Comparison of ENCODE assay signal across 23 cellular contexts in the genomic region with DNA sequence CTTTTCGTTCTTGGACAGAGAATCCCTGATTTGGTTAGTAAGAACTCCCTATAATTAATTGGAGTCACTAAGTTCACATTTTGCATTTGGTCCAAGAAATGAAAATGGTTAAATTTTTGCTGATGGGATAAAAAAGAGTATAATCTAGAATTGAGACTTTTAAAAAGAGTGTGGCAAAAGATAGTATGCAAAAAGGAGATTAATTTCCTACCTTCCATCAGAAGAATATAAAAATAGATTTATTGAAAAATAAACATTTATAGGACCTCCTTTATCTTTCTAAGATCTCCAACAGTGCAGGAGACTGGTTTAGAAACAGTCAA.
DNase-seq lines count a peak whose midpoint lies in the region; ATAC-seq, FAIRE-seq and TF ChIP-seq lines count a peak whose summit lies in the region.
"Had no signal": no experiment of that assay in that cellular context is flagged by ENCODE, and none has a peak within 500 bp of the region (broad histone marks: within the 10 kb centered on the region; RNA-seq: fewer than 3 reads in every experiment).

No MANE protein-coding gene starts in this region.

- H3K4me1 ChIP-seq in A549 = no peaks in the 10 kb centered on the region
- no peaks in the 10 kb centered on the region for H3K4me1 ChIP-seq in GM23338 (ENCODE audit: insufficient read depth)
- H3K4me1 ChIP-seq in H1 (replicated peaks in 1 of 4; ENCODE audit: control insufficient read depth in 3 of 4, insufficient read depth in 4 of 4, low read length in 3 of 4) = no peaks in the 10 kb centered on the region
- H3K4me1 ChIP-seq in trophoblast cell (ENCODE audit: control insufficient read depth in 1 of 2, insufficient read depth in 2 of 2, low read length in 2 of 2) = peaks cover 6 to 8% of the 10 kb centered on the region in 2 experiments
- no peaks in the 10 kb centered on the region for H3K4me1 ChIP-seq in sigmoid colon
- H3K4me1 ChIP-seq: BLaER1 treated with 17β-estradiol and CSF1 and Interleukin-3, amounts not matched to agents 10 nM and 100 nM; Caco-2 had no signal

- no peak for FAIRE-seq in A549 (lab: Jason Lieb, UNC)
- FAIRE-seq in H1 (lab: Jason Lieb, UNC) = no peak
- FAIRE-seq: A204.1, D721Med, G401.6, GM12878, GM19239 had no signal

- H2BK20ac ChIP-seq in H1 (ENCODE audit: low read length) = no peak overlapping the region

- POLR2A ChIA-PET in A549 (lab: Yijun Ruan, JAX) (no interaction called here), H1 (lab: Charles Lee; ENCODE audit: partially characterized antibody) (no interaction called here)

- CTCF ChIA-PET in A549 (lab: Yijun Ruan, JAX) = interaction anchor here (4.0 kb wide), 1 partner anchor 11 kb away, joined by 20 read pairs; no protein-coding TSS in a partner anchor
- CTCF ChIA-PET in H1 (lab: Charles Lee; ENCODE audit: partially characterized antibody) = interaction anchor here (1.0 to 4.6 kb wide), 2 partner anchors 8 to 12 kb away, joined by 3 to 24 read pairs; no protein-coding TSS in a partner anchor

- 50% methylated on average over 1 of the region's 1 CpG for WGBS in A549 (ENCODE audit: missing lambda C conversion rate)
- 100% methylated on average over 1 of the region's 1 CpG; no CpG with 5 or more reads in 1 of the 2 experiments for WGBS in H1 (ENCODE audit: extremely low coverage in 1 of 2, insufficient coverage in 1 of 2, insufficient read length in 1 of 2, insufficient replicate concordance in 2 of 2, low coverage in 1 of 2, low lambda C conversion rate in 2 of 2, missing lambda C conversion rate in 1 of 2), 2 experiments
- no CpG with 5 or more reads among the region's 1 CpG for WGBS in trophoblast cell (ENCODE audit: extremely low coverage, insufficient coverage, insufficient read length)
- 90 to 91% methylated on average over 1 of the region's 1 CpG for WGBS in sigmoid colon, 2 donors

- TF ChIP-seq CTCF in A549 (IDR thresholded peaks at IDR 0.05) = no peak
- TF ChIP-seq CTCF in GM23338 (conservative IDR thresholded peaks at IDR 0.05; ENCODE audit: low read depth in 2 of 2) = no peak
- no peak for TF ChIP-seq CTCF in H1 (IDR thresholded peaks at IDR 0.05; ENCODE audit: control extremely low read depth in 1 of 3, insufficient read depth in 1 of 3, low read depth in 1 of 3, low read length in 3 of 3)
- TF ChIP-seq CTCF in sigmoid colon (IDR thresholded peaks at IDR 0.05) = no peak

- TF ChIP-seq EP300 in A549 (IDR thresholded peaks at IDR 0.05) (no peak), H1 (IDR thresholded peaks at IDR 0.05; ENCODE audit: borderline replicate concordance in 1 of 2, low read depth in 2 of 2, low read length in 2 of 2) (no peak), sigmoid colon (IDR thresholded peaks at IDR 0.05) (no peak)

- no peak overlapping the region for H3K14ac ChIP-seq in H1 (ENCODE audit: insufficient read length)
- no peak overlapping the region for H3K14ac ChIP-seq in trophoblast cell (ENCODE audit: low read length)

- no peak overlapping the region for H2BK15ac ChIP-seq in H1 (ENCODE audit: low read length)

- no peak overlapping the region for H4K91ac ChIP-seq in H1 (replicated peaks; ENCODE audit: insufficient read length, low read length)
- no peak overlapping the region for H4K91ac ChIP-seq in trophoblast cell (ENCODE audit: low read depth, low read length)

- no peaks in the 10 kb centered on the region for H3F3A ChIP-seq in GM23338 (replicated peaks; ENCODE audit: low read depth)

- H3K27me3 ChIP-seq in GM23338 (ENCODE audit: insufficient read depth) = no peaks in the 10 kb centered on the region
- H3K27me3 ChIP-seq in H1 (replicated peaks in 1 of 4; ENCODE audit: control insufficient read depth in 3 of 4, extremely low read depth in 1 of 4, insufficient read depth in 3 of 4, low read length in 3 of 4) = no peaks in the 10 kb centered on the region
- H3K27me3 ChIP-seq in trophoblast cell (ENCODE audit: insufficient read depth, low read length) = no peaks in the 10 kb centered on the region
- H3K27me3 ChIP-seq in sigmoid colon = no peaks in the 10 kb centered on the region
- H3K27me3 ChIP-seq: BLaER1 treated with 17β-estradiol and CSF1 and Interleukin-3, amounts not matched to agents 10 nM and 100 nM had no signal

- no peak overlapping the region for H3K4me3 ChIP-seq in A549
- H3K4me3 ChIP-seq in GM23338 = no peak overlapping the region
- H3K4me3 ChIP-seq in H1 (ENCODE audit: extremely low read depth in 1 of 4, insufficient read depth in 2 of 4, low read depth in 3 of 4, low read length in 4 of 4) = no peak overlapping the region
- no peak overlapping the region for H3K4me3 ChIP-seq in trophoblast cell (ENCODE audit: low read depth, low read length)
- H3K4me3 ChIP-seq in sigmoid colon = no peak overlapping the region
- H3K4me3 ChIP-seq: BLaER1 treated with 17β-estradiol and CSF1 and Interleukin-3, amounts not matched to agents 10 nM and 100 nM; GM12878 had no signal

- H3K23ac ChIP-seq in H1 (ENCODE audit: insufficient read length) = no peak overlapping the region
- no peak overlapping the region for H3K23ac ChIP-seq in trophoblast cell (ENCODE audit: low read length)

- H2AFZ ChIP-seq in GM23338 (peak overlapping the region; percentile 66; the same call in 1 of the 2 replicates), H1 (ENCODE audit: low read length) (no peak overlapping the region), trophoblast cell (ENCODE audit: insufficient read depth, low read length, poor library complexity) (no peak overlapping the region)

- H3K4me3 Mint-ChIP-seq in GM23338 = no peak overlapping the region
- H3K4me3 Mint-ChIP-seq: B cell; CD4-positive, alpha-beta T cell; CD8-positive, alpha-beta T cell had no signal

- no peak overlapping the region for H4K5ac ChIP-seq in H1 (ENCODE audit: insufficient read length, low read depth, low read length)

- H2AK5ac ChIP-seq in H1 (ENCODE audit: low read depth, low read length) (0 out of 2 replicates have a peak overlapping the region, but pooled peaks have one; percentile 13), trophoblast cell (ENCODE audit: low read length) (no peak overlapping the region)

- no peak overlapping the region for H3K27ac Mint-ChIP-seq in GM23338
- H3K27ac Mint-ChIP-seq: B cell; CD4-positive, alpha-beta T cell; CD8-positive, alpha-beta T cell had no signal

- H3K79me2 ChIP-seq in GM23338 (replicated peaks; ENCODE audit: insufficient read depth) = no peaks in the 10 kb centered on the region
- no peaks in the 10 kb centered on the region for H3K79me2 ChIP-seq in H1 (ENCODE audit: control insufficient read depth in 1 of 2, insufficient read depth in 2 of 2, low read length in 2 of 2)
- peaks cover 2% of the 10 kb centered on the region for H3K79me2 ChIP-seq in trophoblast cell (ENCODE audit: control insufficient read depth, insufficient read depth, low read length, poor library complexity)

- peaks cover 4% of the 10 kb centered on the region for H3K27me3 Mint-ChIP-seq in GM23338 (ENCODE audit: insufficient read depth, low read depth, poor library complexity)

- H3K9me2 ChIP-seq in GM23338 (ENCODE audit: insufficient read depth) = no peaks in the 10 kb centered on the region

- DNase-seq in A549 (ENCODE audit: low read depth in 1 of 2, low spot score in 1 of 2) (no peak), GM23338 (ENCODE audit: low spot score) (no peak), H1 (ENCODE audit: low read depth in 1 of 2, low spot score in 2 of 2) (no peak), trophoblast cell (no peak), mesenteric fat pad (ENCODE audit: low spot score) (no peak), GM03348 (ENCODE audit: low spot score) (no peak), sigmoid colon (no peak)
- DNase-seq: 8988T; AML-193; Caco-2; Calu3; CD4-positive, alpha-beta T cell; CD8-positive, alpha-beta T cell; DMS79 treated with DMSO at 0.1 percent for 48 hours; GF-D8 had no signal

- TF ChIP-seq RAD21 in A549 (conservative IDR thresholded peaks at IDR 0.05 in 1 of 2, IDR thresholded peaks at IDR 0.05 in 1 of 2) (no peak), H1 (IDR thresholded peaks at IDR 0.05 in 1 of 2, conservative IDR thresholded peaks at IDR 0.05 in 1 of 2; ENCODE audit: low read depth in 2 of 2, low read length in 2 of 2) (no peak)

- H4K8ac ChIP-seq in H1 (ENCODE audit: extremely low read depth, insufficient read depth, low read length) (no peak overlapping the region), trophoblast cell (ENCODE audit: low read depth, low read length) (no peak overlapping the region)

- no peak overlapping the region for H3K4me2 ChIP-seq in A549
- no peak overlapping the region for H3K4me2 ChIP-seq in GM23338
- no peak overlapping the region for H3K4me2 ChIP-seq in H1 (ENCODE audit: insufficient read depth in 1 of 2, low read depth in 2 of 2, low read length in 2 of 2)
- no peak overlapping the region for H3K4me2 ChIP-seq in trophoblast cell (ENCODE audit: low read length)
- H3K4me2 ChIP-seq: BLaER1 treated with 17β-estradiol and CSF1 and Interleukin-3, amounts not matched to agents 10 nM and 100 nM had no signal

- no peak overlapping the region for H4K12ac ChIP-seq in trophoblast cell (ENCODE audit: low read depth, low read length)

- H4K20me1 ChIP-seq in GM23338 (replicated peaks; ENCODE audit: insufficient read depth) (no peaks in the 10 kb centered on the region), H1 (replicated peaks in 1 of 2; ENCODE audit: control insufficient read depth in 1 of 2, insufficient read depth in 2 of 2, low read length in 2 of 2) (no peaks in the 10 kb centered on the region)
- H4K20me1 ChIP-seq: BLaER1 treated with 17β-estradiol and CSF1 and Interleukin-3, amounts not matched to agents 10 nM and 100 nM had no signal

- no peaks in the 10 kb centered on the region for H3K36me3 Mint-ChIP-seq in GM23338 (ENCODE audit: low read depth)
- H3K36me3 Mint-ChIP-seq: CD8-positive, alpha-beta T cell had no signal

- H3K4ac ChIP-seq in H1 (replicated peaks; ENCODE audit: insufficient read length, low read depth, low read length) = no peak overlapping the region
- H3K4ac ChIP-seq in trophoblast cell (ENCODE audit: low read depth, low read length) = no peak overlapping the region

- H3K4me1 Mint-ChIP-seq in GM23338 = peaks cover 8% of the 10 kb centered on the region; the same call in 2 of the 3 replicates
- H3K4me1 Mint-ChIP-seq: B cell had no signal

- ATAC-seq in A549 = no peak
- no peak for ATAC-seq in GM23338
- ATAC-seq: CD8-positive, alpha-beta T cell; GM12878 had no signal

- H3K56ac ChIP-seq in H1 (replicated peaks; ENCODE audit: insufficient read length, low read depth, low read length) = no peak overlapping the region

- intact Hi-C loops in sigmoid colon (cut with DNase I) = no loop called here

- H3K27ac ChIP-seq in A549 (no peak overlapping the region), GM23338 (ENCODE audit: low read depth) (no peak overlapping the region), H1 (ENCODE audit: low read depth, low read length) (no peak overlapping the region), trophoblast cell (ENCODE audit: low read depth, low read length) (peak overlapping the region; percentile 25), sigmoid colon (no peak overlapping the region)
- H3K27ac ChIP-seq: BLaER1 treated with 17β-estradiol and CSF1 and Interleukin-3, amounts not matched to agents 10 nM and 100 nM; C4-2B had no signal

- H3K79me1 ChIP-seq in H1 (ENCODE audit: low read depth, low read length) = no peaks in the 10 kb centered on the region
- peaks cover 9% of the 10 kb centered on the region for H3K79me1 ChIP-seq in trophoblast cell (ENCODE audit: low read length)

- no peak overlapping the region for H2BK120ac ChIP-seq in H1 (replicated peaks; ENCODE audit: low read depth, low read length)
- peak overlapping the region; percentile 18 for H2BK120ac ChIP-seq in trophoblast cell (ENCODE audit: insufficient read depth, low read length, poor library complexity)

- no peaks in the 10 kb centered on the region for H3K9me3 ChIP-seq in A549
- no peaks in the 10 kb centered on the region for H3K9me3 ChIP-seq in H1 (ENCODE audit: insufficient read depth in 2 of 2, low read depth in 1 of 2, low read length in 1 of 2)
- H3K9me3 ChIP-seq in trophoblast cell (ENCODE audit: insufficient read depth, low read depth, low read length) = no peaks in the 10 kb centered on the region
- H3K9me3 ChIP-seq in sigmoid colon = no peaks in the 10 kb centered on the region
- H3K9me3 ChIP-seq: BLaER1 treated with 17β-estradiol and CSF1 and Interleukin-3, amounts not matched to agents 10 nM and 100 nM; Caco-2 had no signal

- no peak for TF ChIP-seq POLR2A in A549 (IDR thresholded peaks at IDR 0.05; ENCODE audit: low read length)
- no peak for TF ChIP-seq POLR2A in H1 (IDR thresholded peaks at IDR 0.05; ENCODE audit: control extremely low read depth in 1 of 2, low read depth in 2 of 2, low read length in 2 of 2)
- TF ChIP-seq POLR2A in sigmoid colon (IDR thresholded peaks at IDR 0.05) = no peak

- H3K9ac ChIP-seq in H1 (replicated peaks in 1 of 4; ENCODE audit: extremely low read depth in 1 of 4, low read depth in 3 of 4, low read length in 3 of 4) (no peak overlapping the region), trophoblast cell (ENCODE audit: low read length) (no peak overlapping the region)
- H3K9ac ChIP-seq: BLaER1 treated with 17β-estradiol and CSF1 and Interleukin-3, amounts not matched to agents 10 nM and 100 nM had no signal

- H3K23me2 ChIP-seq in H1 (ENCODE audit: low read depth, low read length) = no peaks in the 10 kb centered on the region

- no peaks in the 10 kb centered on the region for H3K9me3 Mint-ChIP-seq in GM23338
- H3K9me3 Mint-ChIP-seq: CD4-positive, alpha-beta T cell; CD8-positive, alpha-beta T cell had no signal

- H3K18ac ChIP-seq in H1 (ENCODE audit: extremely low read depth, low read length) = no peak overlapping the region
- H3K18ac ChIP-seq in trophoblast cell (ENCODE audit: low read length) = peak overlapping the region; percentile 45

- no peak overlapping the region for H2BK12ac ChIP-seq in H1 (ENCODE audit: low read depth, low read length)
- H2BK12ac ChIP-seq in trophoblast cell (ENCODE audit: low read length) = no peak overlapping the region

- H3K36me3 ChIP-seq in GM23338 (ENCODE audit: insufficient read depth) (no peaks in the 10 kb centered on the region), H1 (ENCODE audit: control insufficient read depth in 2 of 4, insufficient read depth in 4 of 4, low read length in 3 of 4) (no peaks in the 10 kb centered on the region), trophoblast cell (ENCODE audit: control insufficient read depth in 1 of 2, insufficient read depth in 2 of 2, low read length in 2 of 2) (no peaks in the 10 kb centered on the region), sigmoid colon (no peaks in the 10 kb centered on the region)
- H3K36me3 ChIP-seq: BLaER1 treated with 17β-estradiol and CSF1 and Interleukin-3, amounts not matched to agents 10 nM and 100 nM had no signal

- H2BK5ac ChIP-seq in H1 (ENCODE audit: low read depth, low read length) (no peak overlapping the region), trophoblast cell (ENCODE audit: low read depth, low read length, poor library complexity) (peak overlapping the region; percentile 77)
